8 cellular contexts compared by ENCODE assay signal in genomic region chr1:63032171-63032570, GRCh38.
"Had no signal": no experiment of that assay in that cellular context is flagged by ENCODE, and none has a peak within 500 bp of the region (broad histone marks: within the 10 kb centered on the region; RNA-seq: fewer than 3 reads in every experiment).

No MANE protein-coding gene starts in this region.

- H3K27ac Mint-ChIP-seq: HFFc6 had no signal

- ATAC-seq: HCT116, K562 had no signal

- H3K36me3 ChIP-seq: HAP-1 had no signal

- H3K4me3 Mint-ChIP-seq: HFFc6 had no signal

- DNase-seq: GOT3, HFFc6, IMR-90 had no signal

- FAIRE-seq: H54, HTR-8/SVneo, K562 had no signal

- H3K4me1 ChIP-seq: HAP-1 had no signal

- H3K4me3 ChIP-seq: HAP-1, K562 had no signal

- H3K9me3 ChIP-seq: HAP-1 had no signal
